Comparison of ENCODE assay signal across 27 cellular contexts in the genomic region with DNA sequence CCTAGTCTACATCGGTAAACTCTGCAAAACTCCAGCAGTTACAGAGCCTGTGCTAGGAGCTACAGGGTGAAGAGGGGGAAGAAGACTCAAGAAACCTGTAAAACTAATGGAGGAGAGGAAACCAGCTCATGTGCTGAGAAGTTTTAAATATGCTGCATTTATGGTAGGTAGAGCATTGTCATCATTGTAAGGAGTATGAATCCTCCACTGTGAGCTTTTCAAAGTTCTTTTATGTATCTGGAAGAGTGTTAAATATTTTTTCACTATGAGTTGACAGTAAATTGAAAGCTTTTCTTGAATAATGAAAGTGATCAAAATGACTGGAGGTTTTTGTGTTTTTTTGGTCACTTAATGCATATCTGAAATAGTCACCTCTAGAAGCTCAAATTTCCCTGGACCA. TPM values are rescaled to one million over a fixed set of nuclear protein-coding genes. Genes with fewer than 3 reads are reported as not detected.
DNase-seq lines count a peak whose midpoint lies in the region; ATAC-seq and TF ChIP-seq lines count a peak whose summit lies in the region.
"Had no signal": no experiment of that assay in that cellular context is flagged by ENCODE, and none has a peak within 500 bp of the region (broad histone marks: within the 10 kb centered on the region; RNA-seq: fewer than 3 reads in every experiment).

No MANE protein-coding gene starts in this region.

- intact Hi-C loops in cardiac septum (cut with DNase I): no loop called here

- no peaks in the 10 kb centered on the region for H3K27me3 Mint-ChIP-seq in activated T-cell treated with anti-CD3 and anti-CD28 coated beads, Interleukin-2, amount 50 U/mL, for 4 hours (ENCODE audit: low read depth)
- H3K27me3 Mint-ChIP-seq in HFFc6 (ENCODE audit: insufficient read depth): peaks cover 36% of the 10 kb centered on the region
- H3K27me3 Mint-ChIP-seq: central memory CD8-positive, alpha-beta T cell; dendritic cell treated with granulocyte-macrophage colony-stimulating factor and Interleukin-4, amounts not matched to agents 40 ng/mL and 50 ng/mL, for 4 days; stimulated activated naive CD8-positive, alpha-beta T cell treated with anti-CD3 and anti-CD28 coated beads, Interleukin-15, Interleukin-2, amounts not matched to agents 100 ng/mL and 50 ng/mL, for 24 hours had no signal

- H3K27me3 ChIP-seq in smooth muscle cell (ENCODE audit: low read depth): no peaks in the 10 kb centered on the region
- H3K27me3 ChIP-seq: pancreas had no signal

- H3F3A ChIP-seq in smooth muscle cell (ENCODE audit: low read depth): peaks cover 35% of the 10 kb centered on the region

- no peak overlapping the region for H2AFZ ChIP-seq in smooth muscle cell (ENCODE audit: low read depth)

- no peak overlapping the region for H3K9ac ChIP-seq in smooth muscle cell (ENCODE audit: low read depth)

- WGBS in smooth muscle cell (ENCODE audit: low lambda C conversion rate): 100% methylated on average over 1 of the region's 1 CpG

- no peaks in the 10 kb centered on the region for H3K9me3 ChIP-seq in smooth muscle cell (replicated peaks; ENCODE audit: low read depth)
- H3K9me3 ChIP-seq: mucosa of descending colon, pancreas had no signal

- peaks cover 81% of the 10 kb centered on the region for H3K79me2 ChIP-seq in smooth muscle cell (ENCODE audit: low read depth)

- H3K36me3 Mint-ChIP-seq in activated T-cell treated with anti-CD3 and anti-CD28 coated beads, Interleukin-2, amount 50 U/mL, for 4 hours (ENCODE audit: insufficient read depth): peaks cover 15% of the 10 kb centered on the region
- peaks cover 73% of the 10 kb centered on the region for H3K36me3 Mint-ChIP-seq in HFFc6 (ENCODE audit: low read depth)

- H3K27ac ChIP-seq in caudate nucleus (ENCODE audit: low read depth, low read length): peak overlapping the region; percentile 45
- peak overlapping the region; percentile 4 for H3K27ac ChIP-seq in smooth muscle cell (ENCODE audit: low read depth)
- H3K27ac ChIP-seq: pancreas, skin epidermis, WERI-Rb-1 had no signal

- H3K4me1 Mint-ChIP-seq in activated T-cell treated with anti-CD3 and anti-CD28 coated beads, Interleukin-2, amount 50 U/mL, for 4 hours (ENCODE audit: low read depth): peaks cover 47% of the 10 kb centered on the region
- H3K4me1 Mint-ChIP-seq in HFFc6 (ENCODE audit: low read depth): peaks cover 87% of the 10 kb centered on the region

- ATAC-seq in activated T-cell treated with anti-CD3 and anti-CD28 coated beads, Interleukin-2, amount 50 U/mL, for 4 hours: peak; percentile 45 to 54
- ATAC-seq in HG03469 (IDR thresholded peaks at IDR 0.05; ENCODE audit: unreplicated experiment): no peak
- ATAC-seq: mucosa of descending colon, Panc1, pancreas had no signal

- peaks cover 5% of the 10 kb centered on the region for H3K4me1 ChIP-seq in smooth muscle cell (ENCODE audit: low read depth)
- H3K4me1 ChIP-seq: pancreas had no signal

- no peaks in the 10 kb centered on the region for H4K20me1 ChIP-seq in smooth muscle cell (ENCODE audit: low read depth)

- no peak overlapping the region for H3K4me3 Mint-ChIP-seq in activated T-cell treated with anti-CD3 and anti-CD28 coated beads, Interleukin-2, amount 50 U/mL, for 4 hours
- H3K4me3 Mint-ChIP-seq in HFFc6: peak overlapping the region; percentile 39; the same call in 1 of the 2 replicates
- H3K4me3 Mint-ChIP-seq: central memory CD8-positive, alpha-beta T cell; dendritic cell treated with granulocyte-macrophage colony-stimulating factor and Interleukin-4, amounts not matched to agents 40 ng/mL and 50 ng/mL, for 4 days; H9; neural crest cell; stimulated activated naive CD8-positive, alpha-beta T cell treated with anti-CD3 and anti-CD28 coated beads, Interleukin-15, Interleukin-2, amounts not matched to agents 100 ng/mL and 50 ng/mL, for 24 hours; T-helper 2 cell treated with Interferon-gamma antibody and Interleukin-4, amounts not matched to agents 5 μg/mL and 100 μg/mL, for 36 hours had no signal

- peak overlapping the region; percentile 87 for H3K27ac Mint-ChIP-seq in HFFc6
- H3K27ac Mint-ChIP-seq: dendritic cell treated with granulocyte-macrophage colony-stimulating factor and Interleukin-4, amounts not matched to agents 40 ng/mL and 50 ng/mL, for 4 days; stimulated activated naive CD8-positive, alpha-beta T cell treated with anti-CD3 and anti-CD28 coated beads, Interleukin-15, Interleukin-2, amounts not matched to agents 100 ng/mL and 50 ng/mL, for 24 hours; T-helper 2 cell treated with Interferon-gamma antibody and Interleukin-4, amounts not matched to agents 5 μg/mL and 100 μg/mL, for 36 hours had no signal

- TF ChIP-seq CTCF in HFFc6 (IDR thresholded peaks at IDR 0.05) (no peak), smooth muscle cell (IDR thresholded peaks at IDR 0.05; ENCODE audit: borderline replicate concordance, insufficient read depth, poor library complexity, severe bottlenecking) (no peak)

- DNase-seq in activated T-cell treated with anti-CD3 and anti-CD28 coated beads, Interleukin-2, amount 50 U/mL, for 4 hours: no peak
- DNase-seq in activated T-cell treated with anti-CD3 and anti-CD28 coated beads for 4 hours (no peak), HFFc6 (no peak), caudate nucleus (lab: John Stamatoyannopoulos, UW) (no peak), smooth muscle cell (lab: John Stamatoyannopoulos, UW; ENCODE audit: unreplicated experiment) (no peak), cardiac septum (ENCODE audit: low spot score) (no peak)
- DNase-seq: activated CD4-positive, alpha-beta T cell treated with anti-CD3 and anti-CD28 coated beads for 48 hours; CD4-positive, alpha-beta memory T cell; erythroblast; H9; Karpas-422; mammary epithelial cell; mucosa of descending colon; NCI-H2081; NCI-H748 treated with DMSO at 0.1 percent for 48 hours; pancreas; retina; SHP77; WERI-Rb-1 had no signal

- H3K9me3 Mint-ChIP-seq in activated T-cell treated with anti-CD3 and anti-CD28 coated beads, Interleukin-2, amount 50 U/mL, for 4 hours: no peaks in the 10 kb centered on the region
- peaks cover 7% of the 10 kb centered on the region; the same call in 1 of the 2 replicates for H3K9me3 Mint-ChIP-seq in HFFc6
- H3K9me3 Mint-ChIP-seq: CD4-positive, alpha-beta memory T cell; central memory CD8-positive, alpha-beta T cell; dendritic cell treated with granulocyte-macrophage colony-stimulating factor and Interleukin-4, amounts not matched to agents 40 ng/mL and 50 ng/mL, for 4 days; neural crest cell; T-helper 2 cell treated with Interferon-gamma antibody and Interleukin-4, amounts not matched to agents 5 μg/mL and 100 μg/mL, for 36 hours had no signal

- no peak overlapping the region for H3K4me2 ChIP-seq in smooth muscle cell

- peaks cover 25% of the 10 kb centered on the region for H3K36me3 ChIP-seq in smooth muscle cell (ENCODE audit: low read depth)

- H3K4me3 ChIP-seq in smooth muscle cell: no peak overlapping the region
- H3K4me3 ChIP-seq: mucosa of descending colon, pancreas, skin epidermis had no signal

RNA-seq across cellular contexts. Expression of a gene that starts 46.2 kb away (rescaled TPM):
- total RNA-seq in activated T-cell treated with anti-CD3 and anti-CD28 coated beads, Interleukin-2, amount 50 U/mL, for 4 hours: 10 to 100 TPM; 30.4 to 36.1 (median 34.9) TPM
- 100 to 1,000 TPM; 563 to 907 (median 620) TPM for total RNA-seq in HFFc6 (2021; fragmentation: NEBNext Ultra II Directional; extraction: Animal tissue kit (Norgen Biotek cat#: 25700))
- total RNA-seq in smooth muscle cell: 244 and 285 TPM in 2 replicates
- 144 and 157 TPM in 2 replicates for polyA plus RNA-seq in smooth muscle cell
- total RNA-seq in cardiac septum: 41.5 TPM
